8 cellular contexts compared by ENCODE assay signal in the genomic region with DNA sequence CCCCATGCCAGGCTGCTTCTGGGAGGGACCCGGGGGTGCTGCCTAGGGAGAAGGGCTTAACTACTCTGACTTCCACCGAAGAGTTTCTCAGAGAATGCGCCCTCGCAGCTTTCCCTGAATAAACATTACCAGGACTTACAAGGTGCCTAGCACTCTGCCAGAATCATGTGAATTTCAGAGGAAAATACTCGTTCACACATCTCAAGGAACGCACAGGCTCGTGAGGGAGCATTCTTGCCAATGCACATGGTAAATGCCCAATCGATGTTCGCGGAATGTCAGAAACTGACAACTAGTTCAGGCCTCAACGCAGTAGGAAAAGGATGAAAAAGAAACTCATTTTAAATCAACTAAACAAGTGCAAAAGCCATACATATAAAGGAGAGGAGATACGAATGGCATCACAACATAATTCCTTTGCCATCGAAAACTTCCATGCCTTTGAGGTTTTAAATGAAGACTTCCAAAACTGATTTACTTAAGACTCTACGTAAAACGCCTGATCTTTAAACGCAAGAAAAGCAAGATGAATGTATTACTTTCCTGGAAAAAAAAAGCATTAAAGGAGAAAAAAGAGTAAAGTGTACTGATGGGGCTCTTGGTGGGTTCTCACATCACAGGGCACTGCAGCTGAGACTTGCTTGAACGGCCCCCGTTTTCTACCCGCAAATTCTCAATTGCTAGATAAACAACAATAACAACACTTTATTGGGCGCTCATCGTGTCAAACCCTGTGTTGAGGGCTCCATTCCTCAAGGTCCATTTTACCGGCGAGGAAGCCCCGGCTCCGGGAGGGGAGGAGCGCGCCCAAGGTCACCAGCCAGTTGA. TPM values are rescaled to one million over a fixed set of nuclear protein-coding genes. Genes with fewer than 3 reads are reported as not detected.
DNase-seq lines count a peak whose midpoint lies in the region; ATAC-seq and TF ChIP-seq lines count a peak whose summit lies in the region.

No MANE protein-coding gene starts in this region.

- H3K4me3 ChIP-seq in heart right ventricle (peak overlapping the region; percentile 74 to 98 (median 84)), fibroblast of mammary gland (ENCODE audit: control insufficient read depth, low read depth, low read length) (peak overlapping the region; percentile 77)

- H3K27ac ChIP-seq in heart right ventricle: peak overlapping the region; percentile 93 to 100 (median 98)

- no peaks in the 10 kb centered on the region for H3K9me3 ChIP-seq in heart right ventricle

- no peaks in the 10 kb centered on the region for H3K27me3 ChIP-seq in heart right ventricle

- H3K9me3 Mint-ChIP-seq in progenitor cell of endocrine pancreas (ENCODE audit: low read depth): no peaks in the 10 kb centered on the region

- no peaks in the 10 kb centered on the region for H3K36me3 ChIP-seq in heart right ventricle

- H3K4me3 Mint-ChIP-seq in progenitor cell of endocrine pancreas (ENCODE audit: low read depth): peak overlapping the region; percentile 92

- peaks cover 4 to 45% (median 29%) of the 10 kb centered on the region in 9 donors for H3K4me1 ChIP-seq in heart right ventricle

- peaks cover 19% of the 10 kb centered on the region for H3K4me1 Mint-ChIP-seq in progenitor cell of endocrine pancreas (ENCODE audit: low read depth)

- H3K27me3 Mint-ChIP-seq in progenitor cell of endocrine pancreas: no peaks in the 10 kb centered on the region

- H3K36me3 Mint-ChIP-seq in progenitor cell of endocrine pancreas (ENCODE audit: insufficient read depth): no peaks in the 10 kb centered on the region

- no peak for ATAC-seq in heart right ventricle
- ATAC-seq in left cardiac atrium: no peak
- ATAC-seq in HG03565 (IDR thresholded peaks at IDR 0.05; ENCODE audit: unreplicated experiment): no peak

- H3K27ac Mint-ChIP-seq in progenitor cell of endocrine pancreas: peak overlapping the region; percentile 100

- WGBS in heart right ventricle, 2 donors: 9 to 11% methylated on average over 27 of the region's 27 CpGs

- intact Hi-C loops in heart right ventricle (cut with DNase I) (loop anchor here in 5 of 10 donors (1.0 to 10.0 kb wide), 5 partner anchors 71 to 729 kb away; a partner anchor contains a TSS), left cardiac atrium (cut with DNase I) (no loop called here)

- no peak for TF ChIP-seq CTCF in heart right ventricle (IDR thresholded peaks at IDR 0.05)
- TF ChIP-seq CTCF in fibroblast of mammary gland (conservative IDR thresholded peaks at IDR 0.05; ENCODE audit: control insufficient read depth, insufficient read depth, low read depth, low read length): no peak
- TF ChIP-seq CTCF in progenitor cell of endocrine pancreas (IDR thresholded peaks at IDR 0.05; ENCODE audit: unreplicated experiment): no peak

- peak in 1 of 2 donors; percentile 80 for DNase-seq in heart right ventricle
- no peak for DNase-seq in left cardiac atrium
- peak; percentile 20 for DNase-seq in UCSD-AML1 (lab: John Stamatoyannopoulos, UW; ENCODE audit: unreplicated experiment)
- DNase-seq in fibroblast of mammary gland (ENCODE audit: low read depth): peak; percentile 22
- DNase-seq in progenitor cell of endocrine pancreas (ENCODE audit: low spot score, unreplicated experiment): peak; percentile 12
- DNase-seq in stimulated activated CD4-positive, alpha-beta T cell treated with anti-CD3 and anti-CD28 coated beads, Interleukin-1b, Interleukin-23, amount 100 ng/mL, for 48 hours: no peak
- DNase-seq in ureter (ENCODE audit: low spot score): no peak

RNA-seq across cellular contexts. Expression of a gene that starts 0.8 kb away (rescaled TPM):
- total RNA-seq in heart right ventricle (100 to 1,000 TPM in 8 of 10 donors, 10 to 100 TPM in 2; 95.1 to 129 (median 121) TPM), left cardiac atrium (100 to 1,000 TPM; 129 to 139 TPM), progenitor cell of endocrine pancreas (56.5 and 58.5 TPM in 2 replicates), ureter (45.6 TPM)
- polyA plus RNA-seq in heart right ventricle: 100 to 1,000 TPM in 1 of 2 donors, 10 to 100 TPM in 1; 84.3 to 341 TPM

RNA-seq across cellular contexts. Expression of a gene that starts 1.2 kb away (rescaled TPM):
- total RNA-seq in heart right ventricle (10 to 100 TPM in 6 of 10 donors, 1 to 10 TPM in 4; 6.3 to 16.2 (median 11.0) TPM), left cardiac atrium (10 to 100 TPM; 13.7 to 15.2 TPM), progenitor cell of endocrine pancreas (25.8 and 27.4 TPM in 2 replicates), ureter (6.2 TPM)
- polyA plus RNA-seq in heart right ventricle: 1 to 10 TPM in 1 of 2 donors, under 1 TPM in 1; 0.95 to 5.1 TPM

RNA-seq across cellular contexts. Expression of a gene that starts 29.8 kb away (rescaled TPM):
- total RNA-seq in heart right ventricle (10 to 100 TPM; 22.3 to 32.0 (median 29.9) TPM), left cardiac atrium (10 to 100 TPM; 19.4 to 21.3 TPM), progenitor cell of endocrine pancreas (47.1 and 50.1 TPM in 2 replicates), ureter (42.9 TPM)
- 10 to 100 TPM in 1 of 2 donors, 1 to 10 TPM in 1; 7.4 to 15.5 TPM for polyA plus RNA-seq in heart right ventricle

Comparison
In these comparisons a context has a peak if more than half of its experiments do, and no peak if none do; other contexts are left out.
1. DNase-seq: peak in UCSD-AML1 (single experiment), fibroblast of mammary gland (single experiment) and progenitor cell of endocrine pancreas (single experiment); none in left cardiac atrium (single experiment), stimulated activated CD4-positive, alpha-beta T cell treated with anti-CD3 and anti-CD28 coated beads, Interleukin-1b, Interleukin-23, amount 100 ng/mL, for 48 hours (single experiment) and ureter (single experiment).